In genomic region chr11:67628710-67629385, GRCh38 we compare ENCODE assay signal across 9 cellular contexts. TPM values are rescaled to one million over a fixed set of nuclear protein-coding genes. Genes with fewer than 3 reads are reported as not detected.
A peak's percentile ranks its signal among the peaks of the same experiment; 100 is the strongest.
DNase-seq lines count a peak whose midpoint lies in the region; ATAC-seq and TF ChIP-seq lines count a peak whose summit lies in the region.
"Had no signal": no experiment of that assay in that cellular context is flagged by ENCODE, and none has a peak within 500 bp of the region (broad histone marks: within the 10 kb centered on the region; RNA-seq: fewer than 3 reads in every experiment).

No MANE protein-coding gene starts in this region.

- no peaks in the 10 kb centered on the region for H3K79me2 ChIP-seq in ACC112 (ENCODE audit: control insufficient read depth, insufficient read depth, low read length, unreplicated experiment)

- H3K9me3 Mint-ChIP-seq in naive B cell, result no peaks in the 10 kb centered on the region

- H3K4me1 ChIP-seq in ACC112 (ENCODE audit: control insufficient read depth, insufficient read depth, low read length, unreplicated experiment) (peaks cover 4% of the 10 kb centered on the region), colonic mucosa (peaks cover 21% of the 10 kb centered on the region)

- H3K4me3 ChIP-seq in ACC112 (ENCODE audit: low read depth, low read length) (peak overlapping the region; percentile 84; the same call in 1 of the 2 replicates), MG63 (peak overlapping the region; percentile 79), colonic mucosa (peak overlapping the region; percentile 63)

- H3K4me3 Mint-ChIP-seq in naive B cell, result peak overlapping the region; percentile 49 to 89 (median 83)

- H3K36me3 ChIP-seq in ACC112 (ENCODE audit: insufficient read depth, low read length), result no peaks in the 10 kb centered on the region
- no peaks in the 10 kb centered on the region for H3K36me3 ChIP-seq in MG63
- no peaks in the 10 kb centered on the region for H3K36me3 ChIP-seq in colonic mucosa

- no peaks in the 10 kb centered on the region for H3K27me3 ChIP-seq in ACC112 (ENCODE audit: insufficient read depth, low read length)
- no peaks in the 10 kb centered on the region for H3K27me3 ChIP-seq in MG63
- no peaks in the 10 kb centered on the region for H3K27me3 ChIP-seq in colonic mucosa

- H3K27ac Mint-ChIP-seq in naive B cell, result peak overlapping the region; percentile 28 to 94 (median 88)

- H2AFZ ChIP-seq in ACC112 (ENCODE audit: low read length, unreplicated experiment), result no peak overlapping the region

- H3K27me3 Mint-ChIP-seq in naive B cell, result no peaks in the 10 kb centered on the region

- H3K9ac ChIP-seq in colonic mucosa (ENCODE audit: low read depth in 2 of 2, low read length in 2 of 2), result peak overlapping the region; percentile 70 to 97

- no peak for TF ChIP-seq CTCF in colonic mucosa (IDR thresholded peaks at IDR 0.05)

- intact Hi-C loops in colonic mucosa (cut with DNase I), result loop anchor here (5.0 kb wide), 1 partner anchor 33 kb away; no protein-coding TSS in a partner anchor

- H3K27ac ChIP-seq in ACC112 (ENCODE audit: low read depth, low read length) (no peak overlapping the region), colonic mucosa (peak overlapping the region; percentile 97)

- H3K4me1 Mint-ChIP-seq in naive B cell, result peaks cover 27 to 42% (median 28%) of the 10 kb centered on the region in 3 donors

- DNase-seq in MG63 (no peak), colonic mucosa (no peak), naive B cell (no peak), HT-29 (ENCODE audit: low spot score) (no peak), hepatic stellate cell (ENCODE audit: low spot score) (no peak), COLO829 (ENCODE audit: low spot score) (no peak)

- ATAC-seq in naive B cell (ENCODE audit: low read depth in 2 of 2) (no peak), GM19035 (IDR thresholded peaks at IDR 0.05; ENCODE audit: unreplicated experiment) (no peak)

- H3K9me3 ChIP-seq in MG63 (no peaks in the 10 kb centered on the region), colonic mucosa (no peaks in the 10 kb centered on the region)

- no peaks in the 10 kb centered on the region for H3K36me3 Mint-ChIP-seq in naive B cell

RNA-seq across cellular contexts. Expression of gene NUDT8, which starts 0.9 kb away (rescaled TPM):
- total RNA-seq in MG63 (2014; rRNA removed; shearing (Covaris generic); ENCODE audit: low replicate concordance), result 15.0 TPM in 1 of 2 replicates, not detected in the other
- 10 to 100 TPM; 35.1 to 52.5 TPM for total RNA-seq in colonic mucosa
- polyA plus RNA-seq in naive B cell (ENCODE audit: low read depth in 6 of 6), result 10 to 100 TPM in 3 of 6 donors, 1 to 10 TPM in 3; 2.9 to 15.3 (median 10.0) TPM
- total RNA-seq in HT-29 (2014; rRNA removed; shearing (Covaris generic)), result 60.0 and 72.9 TPM in 2 replicates

RNA-seq across cellular contexts. Expression of gene TBX10, which starts 10.7 kb away (rescaled TPM):
- not detected in 2 replicates for total RNA-seq in MG63 (2014; rRNA removed; shearing (Covaris generic); ENCODE audit: low replicate concordance)
- 10 to 100 TPM in 1 of 2 donors, 1 to 10 TPM in 1; 7.8 to 19.3 TPM for total RNA-seq in colonic mucosa
- polyA plus RNA-seq in naive B cell (ENCODE audit: low read depth in 6 of 6), result not detected
- total RNA-seq in HT-29 (2014; rRNA removed; shearing (Covaris generic)), result 2.2 and 5.4 TPM in 2 replicates
- total RNA-seq: lung had no signal
- polyA plus RNA-seq: lung had no signal

RNA-seq across cellular contexts. Expression of gene ACY3, which starts 21.7 kb away (rescaled TPM):
- not detected in 2 replicates for total RNA-seq in MG63 (2014; rRNA removed; shearing (Covaris generic); ENCODE audit: low replicate concordance)
- total RNA-seq in colonic mucosa, result 10 to 100 TPM; 10.6 to 13.8 TPM
- polyA plus RNA-seq in naive B cell (ENCODE audit: low read depth in 6 of 6), result 1 to 10 TPM in 5 of 6 donors, under 1 TPM in 1; 0.80 to 6.6 (median 2.5) TPM
- total RNA-seq in HT-29 (2014; rRNA removed; shearing (Covaris generic)), result 2.0 and 7.3 TPM in 2 replicates

RNA-seq across cellular contexts. Expression of gene NDUFV1, which starts 22.1 kb away (rescaled TPM):
- 274 and 469 TPM in 2 replicates for total RNA-seq in MG63 (2014; rRNA removed; shearing (Covaris generic); ENCODE audit: low replicate concordance)
- total RNA-seq in colonic mucosa, result 100 to 1,000 TPM; 329 to 361 TPM
- polyA plus RNA-seq in naive B cell (ENCODE audit: low read depth in 6 of 6), result 100 to 1,000 TPM; 110 to 165 (median 124) TPM
- total RNA-seq in HT-29 (2014; rRNA removed; shearing (Covaris generic)), result 384 and 431 TPM in 2 replicates

RNA-seq across cellular contexts. Expression of gene GSTP1, which starts 45.2 kb away (rescaled TPM):
- total RNA-seq in MG63 (2014; rRNA removed; shearing (Covaris generic); ENCODE audit: low replicate concordance), result 280 and 743 TPM in 2 replicates
- 100 to 1,000 TPM; 543 to 842 TPM for total RNA-seq in colonic mucosa
- polyA plus RNA-seq in naive B cell (ENCODE audit: low read depth in 6 of 6), result 100 to 1,000 TPM; 225 to 406 (median 317) TPM
- total RNA-seq in HT-29 (2014; rRNA removed; shearing (Covaris generic)), result 2,847 and 3,158 TPM in 2 replicates
